In genomic region chr4:15655223-15656037, GRCh38 we compare ENCODE assay signal across 8 cellular contexts. TPM values are rescaled to one million over a fixed set of nuclear protein-coding genes. Genes with fewer than 3 reads are reported as not detected.
A peak's percentile ranks its signal among the peaks of the same experiment; 100 is the strongest.
DNase-seq lines count a peak whose midpoint lies in the region; ATAC-seq, FAIRE-seq and TF ChIP-seq lines count a peak whose summit lies in the region.

A gene with protein sequence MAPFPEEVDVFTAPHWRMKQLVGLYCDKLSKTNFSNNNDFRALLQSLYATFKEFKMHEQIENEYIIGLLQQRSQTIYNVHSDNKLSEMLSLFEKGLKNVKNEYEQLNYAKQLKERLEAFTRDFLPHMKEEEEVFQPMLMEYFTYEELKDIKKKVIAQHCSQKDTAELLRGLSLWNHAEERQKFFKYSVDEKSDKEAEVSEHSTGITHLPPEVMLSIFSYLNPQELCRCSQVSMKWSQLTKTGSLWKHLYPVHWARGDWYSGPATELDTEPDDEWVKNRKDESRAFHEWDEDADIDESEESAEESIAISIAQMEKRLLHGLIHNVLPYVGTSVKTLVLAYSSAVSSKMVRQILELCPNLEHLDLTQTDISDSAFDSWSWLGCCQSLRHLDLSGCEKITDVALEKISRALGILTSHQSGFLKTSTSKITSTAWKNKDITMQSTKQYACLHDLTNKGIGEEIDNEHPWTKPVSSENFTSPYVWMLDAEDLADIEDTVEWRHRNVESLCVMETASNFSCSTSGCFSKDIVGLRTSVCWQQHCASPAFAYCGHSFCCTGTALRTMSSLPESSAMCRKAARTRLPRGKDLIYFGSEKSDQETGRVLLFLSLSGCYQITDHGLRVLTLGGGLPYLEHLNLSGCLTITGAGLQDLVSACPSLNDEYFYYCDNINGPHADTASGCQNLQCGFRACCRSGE (minus strand): TSS chr4:15655357. CDS start chr4:15655287, 70 bp downstream.

- H3K36me3 ChIP-seq in keratinocyte (ENCODE audit: control insufficient read depth in 2 of 2, extremely low read depth in 1 of 2, insufficient read depth in 2 of 2, low read length in 2 of 2), result peaks cover 2 to 3% of the 10 kb centered on the region in 2 experiments

- peak within 1 kb of the TSS; percentile 83 for H3K4me2 ChIP-seq in keratinocyte (ENCODE audit: control insufficient read depth, extremely low read depth, insufficient read depth, low read depth, low read length)

- in situ Hi-C loops in ACHN (cut with HindIII; ENCODE audit: low pct_ligation_motif_present, low pct_unique_long_range_greater_than_20kb, low sequenced_read_pairs), result no loop called here

- H3K27me3 ChIP-seq in keratinocyte (ENCODE audit: control insufficient read depth, extremely low read depth, insufficient read depth, low read length), result no peaks in the 10 kb centered on the region

- FAIRE-seq in keratinocyte (lab: Jason Lieb, UNC), result no peak

- H3K4me1 ChIP-seq in keratinocyte (ENCODE audit: control insufficient read depth, extremely low read depth, insufficient read depth, low read length), result peaks cover 30% of the 10 kb centered on the region

- no peaks in the 10 kb centered on the region for H3K9me1 ChIP-seq in keratinocyte (ENCODE audit: control insufficient read depth, extremely low read depth, insufficient read depth, low read length)

- H3K79me2 ChIP-seq in keratinocyte (ENCODE audit: control insufficient read depth, insufficient read depth, low read length), result peaks cover 45% of the 10 kb centered on the region

- H3K9ac ChIP-seq in keratinocyte (ENCODE audit: control insufficient read depth, extremely low read depth, insufficient read depth, low read length), result peak within 1 kb of the TSS; percentile 95

- H3K27ac ChIP-seq in caudate nucleus (ENCODE audit: low read depth, low read length) (peak within 1 kb of the TSS; percentile 100), keratinocyte (ENCODE audit: control insufficient read depth, insufficient read depth, low read length) (peak within 1 kb of the TSS; percentile 97)

- H3K9me3 ChIP-seq in keratinocyte (ENCODE audit: control insufficient read depth, low read depth, low read length), result no peaks in the 10 kb centered on the region

- ATAC-seq in GM18861 (IDR thresholded peaks at IDR 0.05; ENCODE audit: unreplicated experiment), result peak; percentile 63
- peak; percentile 61 for ATAC-seq in HG03095 (IDR thresholded peaks at IDR 0.05; ENCODE audit: unreplicated experiment)

- DNase-seq in ACHN (peak; percentile 82), NCI-H2171 (lab: John Stamatoyannopoulos, UW) (peak; percentile 62), caudate nucleus (lab: John Stamatoyannopoulos, UW) (peak in 59 of 61 donors; percentile 11 to 90 (median 71)), keratinocyte (ENCODE audit: low read depth, low spot score) (no peak)
- peak; percentile 65 to 79 (median 69) for DNase-seq in activated CD4-positive, CD25-positive, alpha-beta regulatory T cell (lab: John Stamatoyannopoulos, UW)
- peak; percentile 68 to 79 for DNase-seq in stimulated activated CD4-positive, alpha-beta T cell treated with anti-CD3 and anti-CD28 coated beads, Interleukin-15, amount 100 ng/mL, for 1 hour (ENCODE audit: low read depth in 1 of 2, low spot score in 1 of 2)

- peak in 1 of 3 experiments; percentile 11 for TF ChIP-seq CTCF in keratinocyte (optimal IDR thresholded peaks at IDR 0.05 in 1 of 3, IDR thresholded peaks at IDR 0.05 in 1 of 3, conservative IDR thresholded peaks at IDR 0.05 in 1 of 3; ENCODE audit: extremely low read depth in 1 of 3, insufficient read depth in 2 of 3, low read length in 3 of 3)

- peaks cover 3% of the 10 kb centered on the region for H4K20me1 ChIP-seq in keratinocyte (ENCODE audit: control insufficient read depth, extremely low read depth, insufficient read depth, low read length)

- H3K4me3 ChIP-seq in keratinocyte (ENCODE audit: control insufficient read depth in 2 of 3, extremely low read depth in 1 of 3, insufficient read depth in 2 of 3, low read depth in 1 of 3, low read length in 3 of 3), result peak within 1 kb of the TSS; percentile 70 to 84 (median 83)

- H2AFZ ChIP-seq in keratinocyte (ENCODE audit: control insufficient read depth, low read length), result peak within 1 kb of the TSS; percentile 99

- dilution Hi-C loops in keratinocyte (cut with MboI; ENCODE audit: extremely low pct_ligation_motif_present, low sequenced_read_pairs), result no loop called here

RNA-seq across cellular contexts. Expression of the gene that starts here (rescaled TPM):
- polyA plus RNA-seq in keratinocyte, result 38.9 to 63.1 TPM (median 50.4 TPM) in 3 replicates
- 58.7 TPM for polyA plus RNA-seq in keratinocyte (2011; ENCODE audit: low read depth)
- 33.6 and 66.5 TPM in 2 replicates for polyA plus RNA-seq in keratinocyte (2011; cell fraction: cytosol; rRNA removed)
- polyA plus RNA-seq in keratinocyte (2011; cell fraction: nucleus; rRNA removed), result 57.7 and 69.8 TPM in 2 replicates
- 32.3 and 46.8 TPM in 2 replicates for polyA plus RNA-seq in keratinocyte (2012; ENCODE audit: low replicate concordance)
- polyA minus RNA-seq in keratinocyte, result 33.0 to 79.0 TPM (median 57.3 TPM) in 3 replicates
- 47.8 TPM for polyA minus RNA-seq in keratinocyte (2011; cell fraction: cytosol; rRNA and poly(A)+ RNA removed)
- 49.9 and 80.8 TPM in 2 replicates for polyA minus RNA-seq in keratinocyte (2011; cell fraction: nucleus; rRNA and poly(A)+ RNA removed)
